2 cellular contexts compared by ENCODE assay signal in genomic region chr17:49259663-49260010, GRCh38.
A peak's percentile ranks its signal among the peaks of the same experiment; 100 is the strongest.
TF ChIP-seq lines count a peak whose summit lies in the region.

No MANE protein-coding gene starts in this region.

TF ChIP-seq in K562, 482 proteins besides CTCF, POLR2A, EP300 and RAD21:
- TF ChIP-seq SUPT5H (IDR thresholded peaks at IDR 0.05) (no peak), LCOR (CRISPR knock-in tag; IDR thresholded peaks at IDR 0.05) (no peak), MAFF (IDR thresholded peaks at IDR 0.05; ENCODE audit: low read length) (no peak)
- TF ChIP-seq, protein P1, sequence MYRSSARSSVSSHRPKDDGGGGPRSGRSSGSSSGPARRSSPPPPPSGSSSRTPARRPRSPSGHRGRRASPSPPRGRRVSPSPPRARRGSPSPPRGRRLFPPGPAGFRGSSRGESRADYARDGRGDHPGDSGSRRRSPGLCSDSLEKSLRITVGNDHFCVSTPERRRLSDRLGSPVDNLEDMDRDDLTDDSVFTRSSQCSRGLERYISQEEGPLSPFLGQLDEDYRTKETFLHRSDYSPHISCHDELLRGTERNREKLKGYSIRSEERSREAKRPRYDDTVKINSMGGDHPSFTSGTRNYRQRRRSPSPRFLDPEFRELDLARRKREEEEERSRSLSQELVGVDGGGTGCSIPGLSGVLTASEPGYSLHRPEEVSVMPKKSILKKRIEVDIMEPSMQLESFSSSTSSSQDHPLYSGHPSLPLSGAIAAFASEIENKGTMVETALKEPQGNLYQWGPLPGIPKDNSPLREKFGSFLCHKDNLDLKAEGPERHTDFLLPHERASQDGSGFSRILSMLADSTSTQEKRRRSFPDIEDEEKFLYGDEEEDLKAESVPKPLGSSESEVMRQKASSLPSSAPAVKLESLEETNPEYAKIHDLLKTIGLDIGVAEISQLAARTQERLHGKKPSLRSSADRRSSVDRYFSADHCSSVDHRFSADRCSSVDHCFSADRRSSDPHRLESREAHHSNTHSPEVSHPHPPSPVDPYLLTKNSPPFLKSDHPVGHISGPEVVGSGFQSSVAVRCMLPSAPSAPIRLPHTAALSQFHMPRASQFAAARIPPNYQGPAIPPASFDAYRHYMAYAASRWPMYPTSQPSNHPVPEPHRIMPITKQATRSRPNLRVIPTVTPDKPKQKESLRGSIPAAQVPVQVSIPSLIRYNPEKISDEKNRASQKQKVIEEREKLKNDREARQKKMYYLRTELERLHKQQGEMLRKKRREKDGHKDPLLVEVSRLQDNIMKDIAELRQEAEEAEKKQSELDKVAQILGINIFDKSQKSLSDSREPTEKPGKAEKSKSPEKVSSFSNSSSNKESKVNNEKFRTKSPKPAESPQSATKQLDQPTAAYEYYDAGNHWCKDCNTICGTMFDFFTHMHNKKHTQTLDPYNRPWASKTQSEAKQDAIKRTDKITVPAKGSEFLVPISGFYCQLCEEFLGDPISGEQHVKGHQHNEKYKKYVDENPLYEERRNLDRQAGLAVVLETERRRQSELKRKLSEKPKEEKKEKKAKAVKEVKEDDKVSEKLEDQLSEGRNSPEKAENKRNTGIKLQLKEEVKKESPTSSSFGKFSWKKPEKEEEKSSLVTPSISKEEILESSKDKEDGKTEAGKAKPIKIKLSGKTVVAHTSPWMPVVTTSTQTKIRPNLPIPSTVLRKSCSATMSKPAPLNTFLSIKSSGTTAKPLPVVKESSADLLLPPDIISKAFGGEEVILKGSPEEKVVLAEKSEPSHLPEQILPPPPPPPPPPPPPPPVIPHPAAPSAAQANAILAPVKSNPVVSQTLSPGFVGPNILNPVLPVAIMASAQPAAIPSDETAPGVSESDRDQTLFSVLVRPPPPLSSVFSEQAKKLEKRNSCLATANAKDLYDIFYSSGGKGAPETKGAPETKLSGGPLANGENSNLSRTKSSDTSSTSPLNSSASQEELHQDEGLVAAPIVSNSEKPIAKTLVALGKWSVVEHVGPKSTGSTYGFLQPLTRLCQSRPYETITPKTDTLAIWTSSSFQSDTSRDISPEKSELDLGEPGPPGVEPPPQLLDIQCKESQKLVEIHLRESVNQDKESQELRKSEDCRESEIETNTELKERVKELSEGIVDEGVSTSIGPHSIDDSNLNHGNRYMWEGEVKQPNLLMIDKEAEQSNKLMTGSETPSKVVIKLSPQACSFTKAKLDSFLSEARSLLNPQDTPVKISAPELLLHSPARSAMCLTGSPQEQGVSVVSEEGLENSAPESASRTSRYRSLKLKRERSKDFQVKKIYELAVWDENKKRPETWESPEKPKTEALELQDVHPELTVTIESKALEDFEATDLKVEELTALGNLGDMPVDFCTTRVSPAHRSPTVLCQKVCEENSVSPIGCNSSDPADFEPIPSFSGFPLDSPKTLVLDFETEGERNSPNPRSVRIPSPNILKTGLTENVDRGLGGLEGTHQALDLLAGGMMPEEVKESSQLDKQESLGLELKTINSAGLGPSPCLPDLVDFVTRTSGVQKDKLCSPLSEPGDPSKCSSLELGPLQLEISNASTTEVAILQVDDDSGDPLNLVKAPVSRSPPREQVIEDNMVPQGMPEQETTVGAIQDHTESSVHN (IDR thresholded peaks at IDR 0.05; ENCODE audit: borderline replicate concordance in 1 of 2, low read depth in 1 of 2): no peak

TF ChIP-seq in HepG2, 621 proteins besides CTCF, POLR2A, EP300 and RAD21:
- no peak for TF ChIP-seq ZNF672 (CRISPR knock-in tag; IDR thresholded peaks at IDR 0.05)
- 0 out of 2 replicates have a peak, but pooled peaks have one; percentile 14 for TF ChIP-seq REPIN1 (CRISPR knock-in tag; IDR thresholded peaks at IDR 0.05; ENCODE audit: borderline replicate concordance, low read depth)
- no peak for TF ChIP-seq FOXA3 (CRISPR knock-in tag; IDR thresholded peaks at IDR 0.05)
- no peak for TF ChIP-seq ZBTB33 (CRISPR knock-in tag; IDR thresholded peaks at IDR 0.05)
- no peak for TF ChIP-seq MTERF4 (CRISPR knock-in tag; IDR thresholded peaks at IDR 0.05)
- TF ChIP-seq FOXC1 (CRISPR knock-in tag; IDR thresholded peaks at IDR 0.05; ENCODE audit: borderline replicate concordance): no peak
- TF ChIP-seq KDM2A (CRISPR knock-in tag; IDR thresholded peaks at IDR 0.05; ENCODE audit: borderline replicate concordance, low read depth): 0 out of 2 replicates have a peak, but pooled peaks have one; percentile 22
- 0 out of 2 replicates have a peak, but pooled peaks have one; percentile 10 for TF ChIP-seq ZNF143 (CRISPR knock-in tag; IDR thresholded peaks at IDR 0.05)
- TF ChIP-seq PPARG (CRISPR knock-in tag; conservative IDR thresholded peaks at IDR 0.05): no peak
- TF ChIP-seq ZNF800 (CRISPR knock-in tag; IDR thresholded peaks at IDR 0.05): no peak
- no peak for TF ChIP-seq DRAP1 (CRISPR knock-in tag; IDR thresholded peaks at IDR 0.05)
- TF ChIP-seq ZMYM2 (CRISPR knock-in tag; IDR thresholded peaks at IDR 0.05): no peak
- TF ChIP-seq ZFP1 (CRISPR knock-in tag; IDR thresholded peaks at IDR 0.05): no peak
- no peak for TF ChIP-seq NKX3-1 (CRISPR knock-in tag; IDR thresholded peaks at IDR 0.05)
- 0 out of 2 replicates have a peak, but pooled peaks have one; percentile 18 for TF ChIP-seq KLF15 (CRISPR knock-in tag; IDR thresholded peaks at IDR 0.05; ENCODE audit: borderline replicate concordance)
- no peak for TF ChIP-seq FLYWCH1 (CRISPR knock-in tag; IDR thresholded peaks at IDR 0.05)
- 0 out of 2 replicates have a peak, but pooled peaks have one; percentile 64 for TF ChIP-seq ADNP (CRISPR knock-in tag; IDR thresholded peaks at IDR 0.05)
- no peak for TF ChIP-seq NCOA2 (CRISPR knock-in tag; IDR thresholded peaks at IDR 0.05)
- TF ChIP-seq IKZF1 (IDR thresholded peaks at IDR 0.05): no peak
- no peak for TF ChIP-seq ZNF251 (CRISPR knock-in tag; IDR thresholded peaks at IDR 0.05)
- TF ChIP-seq ZNF451 (CRISPR knock-in tag; IDR thresholded peaks at IDR 0.05): no peak
- TF ChIP-seq, protein P2, sequence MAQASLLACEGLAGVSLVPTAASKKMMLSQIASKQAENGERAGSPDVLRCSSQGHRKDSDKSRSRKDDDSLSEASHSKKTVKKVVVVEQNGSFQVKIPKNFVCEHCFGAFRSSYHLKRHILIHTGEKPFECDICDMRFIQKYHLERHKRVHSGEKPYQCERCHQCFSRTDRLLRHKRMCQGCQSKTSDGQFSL (CRISPR knock-in tag; IDR thresholded peaks at IDR 0.05): no peak
- TF ChIP-seq, protein P3, sequence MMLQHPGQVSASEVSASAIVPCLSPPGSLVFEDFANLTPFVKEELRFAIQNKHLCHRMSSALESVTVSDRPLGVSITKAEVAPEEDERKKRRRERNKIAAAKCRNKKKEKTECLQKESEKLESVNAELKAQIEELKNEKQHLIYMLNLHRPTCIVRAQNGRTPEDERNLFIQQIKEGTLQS (CRISPR knock-in tag; IDR thresholded peaks at IDR 0.05): no peak
- 0 out of 2 replicates have a peak, but pooled peaks have one; percentile 15 for TF ChIP-seq ZNF362 (CRISPR knock-in tag; IDR thresholded peaks at IDR 0.05; ENCODE audit: borderline replicate concordance)
- TF ChIP-seq STAT5B (CRISPR knock-in tag; IDR thresholded peaks at IDR 0.05): no peak
